Comparison of ENCODE assay signal across 18 cellular contexts in genomic region chr16:70675851-70676513, GRCh38. TPM values are rescaled to one million over a fixed set of nuclear protein-coding genes. Genes with fewer than 3 reads are reported as not detected.
DNase-seq lines count a peak whose midpoint lies in the region; ATAC-seq and TF ChIP-seq lines count a peak whose summit lies in the region.
"Had no signal": no experiment of that assay in that cellular context is flagged by ENCODE, and none has a peak within 500 bp of the region (broad histone marks: within the 10 kb centered on the region; RNA-seq: fewer than 3 reads in every experiment).

No MANE protein-coding gene starts in this region.

- peaks cover 1% of the 10 kb centered on the region for H3K27me3 Mint-ChIP-seq in endothelial cell (ENCODE audit: unreplicated experiment)
- H3K27me3 Mint-ChIP-seq: IgD-negative memory B cell; stimulated activated naive CD8-positive, alpha-beta T cell treated with anti-CD3 and anti-CD28 coated beads, Interleukin-15, Interleukin-2, amounts not matched to agents 100 ng/mL and 50 ng/mL, for 24 hours had no signal

- TF ChIP-seq CTCF in Panc1 (IDR thresholded peaks at IDR 0.05) (no peak), endothelial cell (IDR thresholded peaks at IDR 0.05; ENCODE audit: unreplicated experiment) (no peak), spleen (IDR thresholded peaks at IDR 0.05 in 8 of 11, conservative IDR thresholded peaks at IDR 0.05 in 3 of 11) (no peak)

- H3K4me1 Mint-ChIP-seq in endothelial cell (ENCODE audit: unreplicated experiment): peaks cover 2% of the 10 kb centered on the region

- 0 out of 2 replicates have a peak, but pooled peaks have one; percentile 37 for ATAC-seq in Panc1
- no peak for ATAC-seq in HG03469 (IDR thresholded peaks at IDR 0.05; ENCODE audit: unreplicated experiment)

- no peak for TF ChIP-seq POLR2A in spleen (IDR thresholded peaks at IDR 0.05)

- H3K9me3 Mint-ChIP-seq in endothelial cell (ENCODE audit: unreplicated experiment): no peaks in the 10 kb centered on the region
- H3K9me3 Mint-ChIP-seq: IgD-negative memory B cell; nephron progenitor cell; stimulated activated naive CD8-positive, alpha-beta T cell treated with anti-CD3 and anti-CD28 coated beads, Interleukin-15, Interleukin-2, amounts not matched to agents 100 ng/mL and 50 ng/mL, for 24 hours had no signal

- no peak overlapping the region for H3K27ac Mint-ChIP-seq in endothelial cell (ENCODE audit: unreplicated experiment)
- H3K27ac Mint-ChIP-seq: nephron progenitor cell; stimulated activated naive CD8-positive, alpha-beta T cell treated with anti-CD3 and anti-CD28 coated beads, Interleukin-15, Interleukin-2, amounts not matched to agents 100 ng/mL and 50 ng/mL, for 24 hours had no signal

- H3K27me3 ChIP-seq in Panc1 (ENCODE audit: control insufficient read depth, insufficient read depth, low read length) (no peaks in the 10 kb centered on the region), spleen (replicated peaks in 1 of 7) (no peaks in the 10 kb centered on the region)

- no peaks in the 10 kb centered on the region for H3K4me1 ChIP-seq in Panc1 (ENCODE audit: control insufficient read depth, insufficient read depth, low read length)
- peaks cover 6 to 34% (median 22%) of the 10 kb centered on the region in 6 donors for H3K4me1 ChIP-seq in spleen

- POLR2A ChIA-PET in Panc1 (lab: Charles Lee): no interaction called here

- H3K9me3 ChIP-seq in Panc1 (ENCODE audit: control insufficient read depth, insufficient read depth, low read depth, low read length) (no peaks in the 10 kb centered on the region), spleen (no peaks in the 10 kb centered on the region)

- 82 to 91% (median 86%) methylated on average over 5 to 7 of the region's 7 CpGs for WGBS in spleen, 5 donors

- H3K27ac ChIP-seq in Panc1 (ENCODE audit: low read length) (no peak overlapping the region), spleen (peak overlapping the region in 4 of 8 donors; percentile 25 to 86 (median 36))

- H3K4me3 ChIP-seq in Panc1 (ENCODE audit: low read depth in 2 of 2, low read length in 2 of 2): no peak overlapping the region
- no peak overlapping the region for H3K4me3 ChIP-seq in spleen
- H3K4me3 ChIP-seq: coronary artery had no signal

- BruUV-seq in Panc1 (replicated peaks; lab: Mats Ljungman, UMichigan): no TSS peak

- in situ Hi-C loops in Panc1 (cut with HindIII; ENCODE audit: low pct_unique_long_range_greater_than_20kb, low sequenced_read_pairs): no loop called here

- peak overlapping the region; percentile 12 for H3K4me3 Mint-ChIP-seq in endothelial cell (ENCODE audit: unreplicated experiment)
- H3K4me3 Mint-ChIP-seq: IgD-negative memory B cell; nephron progenitor cell; stimulated activated naive CD8-positive, alpha-beta T cell treated with anti-CD3 and anti-CD28 coated beads, Interleukin-15, Interleukin-2, amounts not matched to agents 100 ng/mL and 50 ng/mL, for 24 hours had no signal

- intact Hi-C loops in Panc1 (cut with micrococcal nuclease; ENCODE audit: unreplicated experiment): no loop called here
- intact Hi-C loops in spleen (cut with DNase I; ENCODE audit: low total_unique reads): no loop called here

- no peak for DNase-seq in Panc1 (ENCODE audit: low read depth, low spot score)
- no peak for DNase-seq in endothelial cell (ENCODE audit: low spot score)
- DNase-seq in medulla oblongata (ENCODE audit: extremely low spot score): peak; percentile 62
- DNase-seq in spleen: peak; percentile 50
- no peak for DNase-seq in activated CD4-positive, CD25-positive, alpha-beta regulatory T cell (lab: John Stamatoyannopoulos, UW)
- no peak for DNase-seq in pons (ENCODE audit: low spot score)
- DNase-seq: activated CD4-positive, alpha-beta T cell treated with anti-CD3 and anti-CD28 coated beads, Interleukin-2, amount 50 U/mL, for 1 hour; activated naive CD4-positive, alpha-beta T cell; COR-L47; EL; mammary epithelial cell; NCI-H187 treated with DMSO at 0.1 percent for 48 hours; nephron progenitor cell; RPMI8226 had no signal

- CTCF ChIA-PET in Panc1 (lab: Charles Lee): no interaction called here

- H3K36me3 Mint-ChIP-seq in endothelial cell (ENCODE audit: low read depth, unreplicated experiment): peaks cover 37% of the 10 kb centered on the region

- H3K36me3 ChIP-seq in Panc1 (ENCODE audit: control insufficient read depth, insufficient read depth, low read length): 0 out of 2 replicates have a peak, but pooled peaks cover 2% of the 10 kb centered on the region
- peaks cover 0 to 98% (median 42%) of the 10 kb centered on the region in 6 donors for H3K36me3 ChIP-seq in spleen

RNA-seq across cellular contexts. Expression of gene MTSS2, which starts 9.9 kb away (rescaled TPM):
- 55.7 TPM for total RNA-seq in Panc1 (2021; ENCODE audit: unreplicated experiment)
- polyA plus RNA-seq in Panc1 (2012; ENCODE audit: insufficient read length): 61.5 TPM
- total RNA-seq in endothelial cell (ENCODE audit: unreplicated experiment): 82.6 TPM
- total RNA-seq in spleen: 100 to 1,000 TPM in 3 of 7 donors, 10 to 100 TPM in 4; 40.6 to 116 (median 94.6) TPM
- 10 to 100 TPM in 2 of 3 donors, 1 to 10 TPM in 1; 9.0 to 66.7 (median 12.2) TPM for polyA plus RNA-seq in spleen

RNA-seq across cellular contexts. Expression of gene IL34, which starts 29.6 kb away (rescaled TPM):
- 5.8 TPM for total RNA-seq in Panc1 (2021; ENCODE audit: unreplicated experiment)
- polyA plus RNA-seq in Panc1 (2012; ENCODE audit: insufficient read length): 7.1 TPM
- 1.6 TPM for total RNA-seq in endothelial cell (ENCODE audit: unreplicated experiment)
- total RNA-seq in spleen: 100 to 1,000 TPM in 5 of 7 donors, 10 to 100 TPM in 2; 48.2 to 258 (median 197) TPM
- polyA plus RNA-seq in spleen: 10 to 100 TPM; 20.3 to 82.3 (median 21.3) TPM
- polyA plus RNA-seq: IgD-negative memory B cell had no signal

Comparison
In these comparisons a context has a peak if more than half of its experiments do, and no peak if none do; other contexts are left out.
1. DNase-seq: peak in medulla oblongata (single experiment) and spleen (single experiment); none in Panc1 (single experiment), endothelial cell (single experiment), activated CD4-positive, CD25-positive, alpha-beta regulatory T cell (0 of 4) and pons (single experiment).